Comparison of ENCODE assay signal across 1 cellular context in the genomic region with DNA sequence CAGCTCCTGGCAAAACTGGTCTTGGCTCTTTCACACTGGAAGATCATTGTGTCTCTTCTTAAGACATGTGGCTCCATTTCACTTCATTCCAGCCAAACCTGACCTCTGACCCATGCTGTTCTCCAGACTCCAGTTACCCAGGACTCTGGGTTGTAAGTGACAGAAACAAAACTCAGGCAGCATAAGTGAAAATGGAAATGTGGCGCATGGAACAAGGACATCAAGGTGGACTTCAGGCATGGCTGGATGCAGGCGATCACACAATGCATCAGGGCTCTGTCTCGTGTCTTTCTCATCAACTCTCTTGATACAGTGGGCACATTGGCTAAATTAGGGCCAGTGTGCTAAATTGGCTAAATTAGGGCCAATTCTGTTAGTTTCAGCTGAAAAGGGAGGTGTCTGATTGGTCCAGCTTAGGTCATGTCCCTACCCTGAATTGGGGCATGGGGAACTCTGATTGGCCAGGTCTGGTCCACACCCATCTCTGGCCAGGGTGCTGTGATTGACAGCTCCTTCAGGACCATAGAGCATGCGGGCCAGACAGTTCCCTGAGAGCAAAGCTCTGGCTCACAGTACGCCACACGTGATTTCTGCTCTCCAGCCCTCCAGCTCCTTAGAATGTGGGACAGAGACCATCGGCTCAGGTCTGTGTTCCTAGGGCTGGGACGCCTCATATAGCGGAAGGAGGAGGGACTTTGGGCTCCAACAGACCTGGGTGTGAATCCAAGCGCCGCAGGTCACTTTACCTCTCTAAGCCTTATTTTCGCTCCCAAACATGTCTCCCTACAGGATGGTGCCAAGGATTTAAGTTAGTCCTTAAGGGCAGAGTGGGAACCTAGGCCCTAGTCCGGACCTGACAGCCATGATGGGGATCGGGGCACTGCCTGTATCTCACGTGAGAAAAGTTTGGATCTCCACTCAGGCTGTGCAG.
TF ChIP-seq lines count a peak whose summit lies in the region.

No MANE protein-coding gene starts in this region.

TF ChIP-seq in K562, 482 proteins besides CTCF, POLR2A, EP300 and RAD21 (continues in another document):
- TF ChIP-seq NBN (IDR thresholded peaks at IDR 0.05; ENCODE audit: low read depth) (no peak), ZNF354B (CRISPR knock-in tag; IDR thresholded peaks at IDR 0.05) (no peak), GATA2 (CRISPR knock-in tag; IDR thresholded peaks at IDR 0.05) (no peak), CAMTA2 (CRISPR knock-in tag; conservative IDR thresholded peaks at IDR 0.05) (no peak), KAT7 (CRISPR knock-in tag; IDR thresholded peaks at IDR 0.05; ENCODE audit: borderline replicate concordance) (0 out of 2 replicates have a peak, but pooled peaks have one; percentile 40), ZKSCAN3 (CRISPR knock-in tag; IDR thresholded peaks at IDR 0.05) (no peak), ARHGAP35 (IDR thresholded peaks at IDR 0.05; ENCODE audit: partially characterized antibody) (no peak), CHCHD3 (CRISPR knock-in tag; IDR thresholded peaks at IDR 0.05) (no peak), ZNF717 (CRISPR knock-in tag; IDR thresholded peaks at IDR 0.05) (no peak), HDAC8 (tag; IDR thresholded peaks at IDR 0.05) (no peak), ZNF766 (CRISPR knock-in tag; conservative IDR thresholded peaks at IDR 0.05) (no peak), ADNP (tag; IDR thresholded peaks at IDR 0.05) (no peak), PHF20 (IDR thresholded peaks at IDR 0.05; ENCODE audit: partially characterized antibody) (peak; percentile 37), RBBP5 (IDR thresholded peaks at IDR 0.05; ENCODE audit: borderline replicate concordance, insufficient read depth, low read length, poor library complexity, severe bottlenecking) (no peak), NFRKB (IDR thresholded peaks at IDR 0.05; ENCODE audit: low read depth) (peak; percentile 80; the same call in 1 of the 2 replicates), MYC (IDR thresholded peaks at IDR 0.05; ENCODE audit: low read depth, low read length) (peak; percentile 77), MYC (CRISPR knock-in tag; IDR thresholded peaks at IDR 0.05; ENCODE audit: borderline replicate concordance, low read depth) (no peak), BMI1 (IDR thresholded peaks at IDR 0.05; ENCODE audit: low read length) (no peak), MAFF (IDR thresholded peaks at IDR 0.05; ENCODE audit: low read length) (no peak), HMG20B (CRISPR knock-in tag; IDR thresholded peaks at IDR 0.05) (no peak), SIN3B (IDR thresholded peaks at IDR 0.05; ENCODE audit: low read depth) (no peak)
- TF ChIP-seq, protein P1, sequence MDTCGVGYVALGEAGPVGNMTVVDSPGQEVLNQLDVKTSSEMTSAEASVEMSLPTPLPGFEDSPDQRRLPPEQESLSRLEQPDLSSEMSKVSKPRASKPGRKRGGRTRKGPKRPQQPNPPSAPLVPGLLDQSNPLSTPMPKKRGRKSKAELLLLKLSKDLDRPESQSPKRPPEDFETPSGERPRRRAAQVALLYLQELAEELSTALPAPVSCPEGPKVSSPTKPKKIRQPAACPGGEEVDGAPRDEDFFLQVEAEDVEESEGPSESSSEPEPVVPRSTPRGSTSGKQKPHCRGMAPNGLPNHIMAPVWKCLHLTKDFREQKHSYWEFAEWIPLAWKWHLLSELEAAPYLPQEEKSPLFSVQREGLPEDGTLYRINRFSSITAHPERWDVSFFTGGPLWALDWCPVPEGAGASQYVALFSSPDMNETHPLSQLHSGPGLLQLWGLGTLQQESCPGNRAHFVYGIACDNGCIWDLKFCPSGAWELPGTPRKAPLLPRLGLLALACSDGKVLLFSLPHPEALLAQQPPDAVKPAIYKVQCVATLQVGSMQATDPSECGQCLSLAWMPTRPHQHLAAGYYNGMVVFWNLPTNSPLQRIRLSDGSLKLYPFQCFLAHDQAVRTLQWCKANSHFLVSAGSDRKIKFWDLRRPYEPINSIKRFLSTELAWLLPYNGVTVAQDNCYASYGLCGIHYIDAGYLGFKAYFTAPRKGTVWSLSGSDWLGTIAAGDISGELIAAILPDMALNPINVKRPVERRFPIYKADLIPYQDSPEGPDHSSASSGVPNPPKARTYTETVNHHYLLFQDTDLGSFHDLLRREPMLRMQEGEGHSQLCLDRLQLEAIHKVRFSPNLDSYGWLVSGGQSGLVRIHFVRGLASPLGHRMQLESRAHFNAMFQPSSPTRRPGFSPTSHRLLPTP (IDR thresholded peaks at IDR 0.05; ENCODE audit: borderline replicate concordance, extremely low read depth, insufficient read length): no peak
- TF ChIP-seq, protein P2, sequence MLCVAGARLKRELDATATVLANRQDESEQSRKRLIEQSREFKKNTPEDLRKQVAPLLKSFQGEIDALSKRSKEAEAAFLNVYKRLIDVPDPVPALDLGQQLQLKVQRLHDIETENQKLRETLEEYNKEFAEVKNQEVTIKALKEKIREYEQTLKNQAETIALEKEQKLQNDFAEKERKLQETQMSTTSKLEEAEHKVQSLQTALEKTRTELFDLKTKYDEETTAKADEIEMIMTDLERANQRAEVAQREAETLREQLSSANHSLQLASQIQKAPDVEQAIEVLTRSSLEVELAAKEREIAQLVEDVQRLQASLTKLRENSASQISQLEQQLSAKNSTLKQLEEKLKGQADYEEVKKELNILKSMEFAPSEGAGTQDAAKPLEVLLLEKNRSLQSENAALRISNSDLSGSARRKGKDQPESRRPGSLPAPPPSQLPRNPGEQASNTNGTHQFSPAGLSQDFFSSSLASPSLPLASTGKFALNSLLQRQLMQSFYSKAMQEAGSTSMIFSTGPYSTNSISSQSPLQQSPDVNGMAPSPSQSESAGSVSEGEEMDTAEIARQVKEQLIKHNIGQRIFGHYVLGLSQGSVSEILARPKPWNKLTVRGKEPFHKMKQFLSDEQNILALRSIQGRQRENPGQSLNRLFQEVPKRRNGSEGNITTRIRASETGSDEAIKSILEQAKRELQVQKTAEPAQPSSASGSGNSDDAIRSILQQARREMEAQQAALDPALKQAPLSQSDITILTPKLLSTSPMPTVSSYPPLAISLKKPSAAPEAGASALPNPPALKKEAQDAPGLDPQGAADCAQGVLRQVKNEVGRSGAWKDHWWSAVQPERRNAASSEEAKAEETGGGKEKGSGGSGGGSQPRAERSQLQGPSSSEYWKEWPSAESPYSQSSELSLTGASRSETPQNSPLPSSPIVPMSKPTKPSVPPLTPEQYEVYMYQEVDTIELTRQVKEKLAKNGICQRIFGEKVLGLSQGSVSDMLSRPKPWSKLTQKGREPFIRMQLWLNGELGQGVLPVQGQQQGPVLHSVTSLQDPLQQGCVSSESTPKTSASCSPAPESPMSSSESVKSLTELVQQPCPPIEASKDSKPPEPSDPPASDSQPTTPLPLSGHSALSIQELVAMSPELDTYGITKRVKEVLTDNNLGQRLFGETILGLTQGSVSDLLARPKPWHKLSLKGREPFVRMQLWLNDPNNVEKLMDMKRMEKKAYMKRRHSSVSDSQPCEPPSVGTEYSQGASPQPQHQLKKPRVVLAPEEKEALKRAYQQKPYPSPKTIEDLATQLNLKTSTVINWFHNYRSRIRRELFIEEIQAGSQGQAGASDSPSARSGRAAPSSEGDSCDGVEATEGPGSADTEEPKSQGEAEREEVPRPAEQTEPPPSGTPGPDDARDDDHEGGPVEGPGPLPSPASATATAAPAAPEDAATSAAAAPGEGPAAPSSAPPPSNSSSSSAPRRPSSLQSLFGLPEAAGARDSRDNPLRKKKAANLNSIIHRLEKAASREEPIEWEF (CRISPR knock-in tag; IDR thresholded peaks at IDR 0.05): no peak
- TF ChIP-seq, protein P3, sequence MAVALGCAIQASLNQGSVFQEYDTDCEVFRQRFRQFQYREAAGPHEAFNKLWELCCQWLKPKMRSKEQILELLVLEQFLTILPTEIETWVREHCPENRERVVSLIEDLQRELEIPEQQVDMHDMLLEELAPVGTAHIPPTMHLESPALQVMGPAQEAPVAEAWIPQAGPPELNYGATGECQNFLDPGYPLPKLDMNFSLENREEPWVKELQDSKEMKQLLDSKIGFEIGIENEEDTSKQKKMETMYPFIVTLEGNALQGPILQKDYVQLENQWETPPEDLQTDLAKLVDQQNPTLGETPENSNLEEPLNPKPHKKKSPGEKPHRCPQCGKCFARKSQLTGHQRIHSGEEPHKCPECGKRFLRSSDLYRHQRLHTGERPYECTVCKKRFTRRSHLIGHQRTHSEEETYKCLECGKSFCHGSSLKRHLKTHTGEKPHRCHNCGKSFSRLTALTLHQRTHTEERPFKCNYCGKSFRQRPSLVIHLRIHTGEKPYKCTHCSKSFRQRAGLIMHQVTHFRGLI (CRISPR knock-in tag; IDR thresholded peaks at IDR 0.05): no peak
- TF ChIP-seq, protein P4, sequence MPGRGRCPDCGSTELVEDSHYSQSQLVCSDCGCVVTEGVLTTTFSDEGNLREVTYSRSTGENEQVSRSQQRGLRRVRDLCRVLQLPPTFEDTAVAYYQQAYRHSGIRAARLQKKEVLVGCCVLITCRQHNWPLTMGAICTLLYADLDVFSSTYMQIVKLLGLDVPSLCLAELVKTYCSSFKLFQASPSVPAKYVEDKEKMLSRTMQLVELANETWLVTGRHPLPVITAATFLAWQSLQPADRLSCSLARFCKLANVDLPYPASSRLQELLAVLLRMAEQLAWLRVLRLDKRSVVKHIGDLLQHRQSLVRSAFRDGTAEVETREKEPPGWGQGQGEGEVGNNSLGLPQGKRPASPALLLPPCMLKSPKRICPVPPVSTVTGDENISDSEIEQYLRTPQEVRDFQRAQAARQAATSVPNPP (IDR thresholded peaks at IDR 0.05; ENCODE audit: borderline replicate concordance, insufficient read depth, insufficient read length): no peak
- TF ChIP-seq, protein P5, sequence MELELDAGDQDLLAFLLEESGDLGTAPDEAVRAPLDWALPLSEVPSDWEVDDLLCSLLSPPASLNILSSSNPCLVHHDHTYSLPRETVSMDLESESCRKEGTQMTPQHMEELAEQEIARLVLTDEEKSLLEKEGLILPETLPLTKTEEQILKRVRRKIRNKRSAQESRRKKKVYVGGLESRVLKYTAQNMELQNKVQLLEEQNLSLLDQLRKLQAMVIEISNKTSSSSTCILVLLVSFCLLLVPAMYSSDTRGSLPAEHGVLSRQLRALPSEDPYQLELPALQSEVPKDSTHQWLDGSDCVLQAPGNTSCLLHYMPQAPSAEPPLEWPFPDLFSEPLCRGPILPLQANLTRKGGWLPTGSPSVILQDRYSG (tag; conservative IDR thresholded peaks at IDR 0.05; ENCODE audit: low read depth): no peak
- TF ChIP-seq, protein P6, sequence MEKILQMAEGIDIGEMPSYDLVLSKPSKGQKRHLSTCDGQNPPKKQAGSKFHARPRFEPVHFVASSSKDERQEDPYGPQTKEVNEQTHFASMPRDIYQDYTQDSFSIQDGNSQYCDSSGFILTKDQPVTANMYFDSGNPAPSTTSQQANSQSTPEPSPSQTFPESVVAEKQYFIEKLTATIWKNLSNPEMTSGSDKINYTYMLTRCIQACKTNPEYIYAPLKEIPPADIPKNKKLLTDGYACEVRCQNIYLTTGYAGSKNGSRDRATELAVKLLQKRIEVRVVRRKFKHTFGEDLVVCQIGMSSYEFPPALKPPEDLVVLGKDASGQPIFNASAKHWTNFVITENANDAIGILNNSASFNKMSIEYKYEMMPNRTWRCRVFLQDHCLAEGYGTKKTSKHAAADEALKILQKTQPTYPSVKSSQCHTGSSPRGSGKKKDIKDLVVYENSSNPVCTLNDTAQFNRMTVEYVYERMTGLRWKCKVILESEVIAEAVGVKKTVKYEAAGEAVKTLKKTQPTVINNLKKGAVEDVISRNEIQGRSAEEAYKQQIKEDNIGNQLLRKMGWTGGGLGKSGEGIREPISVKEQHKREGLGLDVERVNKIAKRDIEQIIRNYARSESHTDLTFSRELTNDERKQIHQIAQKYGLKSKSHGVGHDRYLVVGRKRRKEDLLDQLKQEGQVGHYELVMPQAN (IDR thresholded peaks at IDR 0.05; ENCODE audit: borderline replicate concordance): no peak; the same call in 1 of the 2 replicates
- TF ChIP-seq, protein P7, sequence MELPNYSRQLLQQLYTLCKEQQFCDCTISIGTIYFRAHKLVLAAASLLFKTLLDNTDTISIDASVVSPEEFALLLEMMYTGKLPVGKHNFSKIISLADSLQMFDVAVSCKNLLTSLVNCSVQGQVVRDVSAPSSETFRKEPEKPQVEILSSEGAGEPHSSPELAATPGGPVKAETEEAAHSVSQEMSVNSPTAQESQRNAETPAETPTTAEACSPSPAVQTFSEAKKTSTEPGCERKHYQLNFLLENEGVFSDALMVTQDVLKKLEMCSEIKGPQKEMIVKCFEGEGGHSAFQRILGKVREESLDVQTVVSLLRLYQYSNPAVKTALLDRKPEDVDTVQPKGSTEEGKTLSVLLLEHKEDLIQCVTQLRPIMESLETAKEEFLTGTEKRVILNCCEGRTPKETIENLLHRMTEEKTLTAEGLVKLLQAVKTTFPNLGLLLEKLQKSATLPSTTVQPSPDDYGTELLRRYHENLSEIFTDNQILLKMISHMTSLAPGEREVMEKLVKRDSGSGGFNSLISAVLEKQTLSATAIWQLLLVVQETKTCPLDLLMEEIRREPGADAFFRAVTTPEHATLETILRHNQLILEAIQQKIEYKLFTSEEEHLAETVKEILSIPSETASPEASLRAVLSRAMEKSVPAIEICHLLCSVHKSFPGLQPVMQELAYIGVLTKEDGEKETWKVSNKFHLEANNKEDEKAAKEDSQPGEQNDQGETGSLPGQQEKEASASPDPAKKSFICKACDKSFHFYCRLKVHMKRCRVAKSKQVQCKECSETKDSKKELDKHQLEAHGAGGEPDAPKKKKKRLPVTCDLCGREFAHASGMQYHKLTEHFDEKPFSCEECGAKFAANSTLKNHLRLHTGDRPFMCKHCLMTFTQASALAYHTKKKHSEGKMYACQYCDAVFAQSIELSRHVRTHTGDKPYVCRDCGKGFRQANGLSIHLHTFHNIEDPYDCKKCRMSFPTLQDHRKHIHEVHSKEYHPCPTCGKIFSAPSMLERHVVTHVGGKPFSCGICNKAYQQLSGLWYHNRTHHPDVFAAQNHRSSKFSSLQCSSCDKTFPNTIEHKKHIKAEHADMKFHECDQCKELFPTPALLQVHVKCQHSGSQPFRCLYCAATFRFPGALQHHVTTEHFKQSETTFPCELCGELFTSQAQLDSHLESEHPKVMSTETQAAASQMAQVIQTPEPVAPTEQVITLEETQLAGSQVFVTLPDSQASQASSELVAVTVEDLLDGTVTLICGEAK (IDR thresholded peaks at IDR 0.05): no peak
- TF ChIP-seq, protein P7 (CRISPR knock-in tag; IDR thresholded peaks at IDR 0.05): no peak
